8 cellular contexts compared by ENCODE assay signal in genomic region chr9:126611592-126612328, GRCh38. TPM values are rescaled to one million over a fixed set of nuclear protein-coding genes. Genes with fewer than 3 reads are reported as not detected.
DNase-seq lines count a peak whose midpoint lies in the region; ATAC-seq and TF ChIP-seq lines count a peak whose summit lies in the region.

No MANE protein-coding gene starts in this region.

- H3K4me3 ChIP-seq in epithelial cell of proximal tubule (ENCODE audit: low read depth, low read length): no peak overlapping the region

- no peak overlapping the region for H3K27ac Mint-ChIP-seq in HFFc6
- peak overlapping the region in 3 of 6 donors; percentile 53 to 88 (median 56) for H3K27ac Mint-ChIP-seq in naive B cell

- H3K4me3 Mint-ChIP-seq in HFFc6 (no peak overlapping the region), naive B cell (peak overlapping the region; percentile 48 to 92 (median 76))

- ATAC-seq in naive B cell (ENCODE audit: low read depth in 2 of 2) (peak; percentile 73 to 76), HG02852 (IDR thresholded peaks at IDR 0.05; ENCODE audit: unreplicated experiment) (no peak)

- H3K27me3 Mint-ChIP-seq in HFFc6 (ENCODE audit: insufficient read depth): peaks cover 49% of the 10 kb centered on the region
- H3K27me3 Mint-ChIP-seq in naive B cell: peaks cover 46 to 78% (median 78%) of the 10 kb centered on the region in 3 donors

- H3K9me3 Mint-ChIP-seq in HFFc6 (no peaks in the 10 kb centered on the region), naive B cell (peaks cover 0 to 1% (median 0%) of the 10 kb centered on the region in 7 donors)

- DNase-seq in HFFc6: peak; percentile 33
- peak; percentile 45 for DNase-seq in NOMO-1 treated with dmso at 0.1 percent for 144 hours (lab: John Stamatoyannopoulos, UW; ENCODE audit: unreplicated experiment)
- DNase-seq in activated T-cell treated with anti-CD3 and anti-CD28 coated beads for 4 hours: peak; percentile 62
- DNase-seq in epithelial cell of proximal tubule (ENCODE audit: low read depth): no peak
- peak; percentile 67 for DNase-seq in naive B cell
- peak; percentile 33 to 51 for DNase-seq in stimulated activated CD8-positive, alpha-beta memory T cell treated with anti-CD3 and anti-CD28 coated beads, Interleukin-7, amount 100 ng/mL, for 4 hours (ENCODE audit: low read depth in 2 of 2)

- TF ChIP-seq CTCF in C4-2B (conservative IDR thresholded peaks at IDR 0.05) (peak; percentile 94), HFFc6 (IDR thresholded peaks at IDR 0.05) (peak; percentile 88), epithelial cell of proximal tubule (conservative IDR thresholded peaks at IDR 0.05; ENCODE audit: low read depth, low read length) (peak; percentile 66)

- H3K4me1 Mint-ChIP-seq in HFFc6 (ENCODE audit: low read depth): peaks cover 6% of the 10 kb centered on the region; the same call in 1 of the 2 replicates
- peaks cover 16 to 32% (median 31%) of the 10 kb centered on the region in 3 donors for H3K4me1 Mint-ChIP-seq in naive B cell

- no peak overlapping the region for H3K27ac ChIP-seq in C4-2B

- H3K36me3 Mint-ChIP-seq in HFFc6 (ENCODE audit: low read depth) (no peaks in the 10 kb centered on the region), naive B cell (no peaks in the 10 kb centered on the region)

RNA-seq across cellular contexts. Expression of gene LMX1B, which starts 2.0 kb away (rescaled TPM):
- total RNA-seq in HFFc6 (2021; fragmentation: NEBNext Ultra II Directional; extraction: Animal tissue kit (Norgen Biotek cat#: 25700)): not detected
- 0.07 and 0.52 TPM in 2 replicates for total RNA-seq in epithelial cell of proximal tubule
- not detected for polyA plus RNA-seq in naive B cell (ENCODE audit: low read depth in 6 of 6)
